Comparison of ENCODE assay signal across 7 cellular contexts in the genomic region with DNA sequence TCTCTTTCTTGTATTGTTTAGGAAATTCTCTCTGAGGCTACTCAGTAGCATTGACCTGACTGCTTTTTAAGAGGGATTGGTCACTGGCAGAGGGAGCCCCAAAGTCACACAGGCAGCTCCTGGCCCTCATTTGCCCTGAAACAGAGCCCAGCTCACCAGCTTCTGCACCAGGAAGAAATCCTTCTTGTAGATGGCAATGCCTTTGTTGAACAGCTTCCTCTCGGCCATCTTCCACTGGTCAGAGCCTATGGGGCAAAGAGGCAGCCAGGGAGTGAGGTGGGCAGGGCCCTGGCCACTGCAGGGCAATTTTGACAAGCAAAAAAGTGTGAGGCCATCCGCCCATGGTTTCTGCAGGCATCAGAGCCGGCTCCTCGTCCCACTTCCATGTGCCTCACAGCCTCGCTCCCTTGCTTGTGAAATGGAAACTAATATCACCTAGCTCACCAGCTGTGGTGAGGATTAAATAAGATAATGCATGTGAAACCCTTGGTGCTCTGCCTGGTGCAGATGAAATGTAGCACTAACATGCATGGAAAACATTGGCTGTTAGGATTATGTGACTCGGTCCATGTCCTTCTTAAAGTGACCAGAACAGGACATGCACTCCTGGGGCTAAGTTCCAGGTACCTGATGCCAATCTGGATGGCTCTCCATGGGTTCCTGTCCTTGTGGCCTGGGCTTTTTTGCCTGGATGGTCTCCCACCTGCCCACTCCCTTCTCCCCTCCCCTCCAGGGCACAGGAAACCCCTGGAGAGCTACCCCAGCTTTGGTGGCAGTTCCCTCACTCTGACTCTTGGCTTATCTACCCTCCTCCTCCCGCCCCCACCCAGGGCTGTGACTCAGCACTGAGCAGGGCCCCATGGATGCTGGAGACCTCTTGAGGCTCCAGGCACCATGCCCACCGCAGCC. TPM values are rescaled to one million over a fixed set of nuclear protein-coding genes. Genes with fewer than 3 reads are reported as not detected.
DNase-seq lines count a peak whose midpoint lies in the region; ATAC-seq and TF ChIP-seq lines count a peak whose summit lies in the region.

No MANE protein-coding gene starts in this region.

- TF ChIP-seq EP300 in gastroesophageal sphincter (IDR thresholded peaks at IDR 0.05): no peak

- no peaks in the 10 kb centered on the region for H3K79me1 ChIP-seq in H9 (ENCODE audit: insufficient read depth, low read depth, low read length, poor library complexity, severe bottlenecking)

- no peaks in the 10 kb centered on the region for H3K9me3 Mint-ChIP-seq in H9

- no peaks in the 10 kb centered on the region for H4K20me1 ChIP-seq in H9 (ENCODE audit: control insufficient read depth, insufficient read depth, insufficient read length)

- TF ChIP-seq CTCF in H9 (conservative IDR thresholded peaks at IDR 0.05) (no peak), VCaP (conservative IDR thresholded peaks at IDR 0.05) (no peak), gastroesophageal sphincter (IDR thresholded peaks at IDR 0.05) (no peak)

- H3K27me3 ChIP-seq in H9 (ENCODE audit: insufficient read depth, low read length) (no peaks in the 10 kb centered on the region), gastroesophageal sphincter (no peaks in the 10 kb centered on the region)

- H3T11ph ChIP-seq in H9 (ENCODE audit: low read length): no peak overlapping the region

- no peak overlapping the region for H3K4me3 ChIP-seq in gastroesophageal sphincter

- no peak overlapping the region for H2BK15ac ChIP-seq in H9 (ENCODE audit: low read depth, low read length)

- TF ChIP-seq POLR2A in gastroesophageal sphincter (IDR thresholded peaks at IDR 0.05): no peak

- H4K5ac ChIP-seq in H9 (ENCODE audit: insufficient read length, low read depth, low read length): no peak overlapping the region

- H3K23me2 ChIP-seq in H9 (ENCODE audit: insufficient read length, low read depth, low read length, poor library complexity, severe bottlenecking): no peaks in the 10 kb centered on the region

- H3K36me3 Mint-ChIP-seq in H9 (ENCODE audit: insufficient read depth in 1 of 3, low read depth in 3 of 3): peaks cover 4 to 28% (median 22%) of the 10 kb centered on the region in 3 experiments; a peak in 6 of 7 replicates

- no CpG with 5 or more reads among the region's 8 CpGs for WGBS in H9 (ENCODE audit: extremely low coverage, insufficient read length, low lambda C conversion rate)
- 66 to 80% methylated on average over 1 to 4 of the region's 8 CpGs for WGBS in gastroesophageal sphincter (ENCODE audit: low coverage in 1 of 2), 2 donors

- peaks cover 48 to 50% of the 10 kb centered on the region in 2 experiments for H3K4me1 Mint-ChIP-seq in H9

- H3K27me3 Mint-ChIP-seq in H9 (ENCODE audit: low read depth): no peaks in the 10 kb centered on the region; the same call in 1 of the 2 replicates

- peaks cover 0 to 84% of the 10 kb centered on the region in 2 donors for H3K36me3 ChIP-seq in gastroesophageal sphincter

- no peak overlapping the region for H2BK20ac ChIP-seq in H9 (ENCODE audit: low read depth, low read length, poor library complexity, severe bottlenecking)

- H3K4ac ChIP-seq in H9 (ENCODE audit: low read depth, low read length): no peak overlapping the region

- H3K14ac ChIP-seq in H9 (ENCODE audit: insufficient read depth, low read length): no peak overlapping the region

- no peak overlapping the region for H2BK12ac ChIP-seq in H9 (ENCODE audit: insufficient read length, low read depth, low read length)

- H3K56ac ChIP-seq in H9 (ENCODE audit: insufficient read length, low read depth, low read length): no peak overlapping the region

- H3K18ac ChIP-seq in H9 (ENCODE audit: insufficient read length, low read depth, low read length): no peak overlapping the region

- no peaks in the 10 kb centered on the region for H3K79me2 ChIP-seq in H9 (ENCODE audit: insufficient read depth, low read length)

- H3K4me3 Mint-ChIP-seq in H9: no peak overlapping the region

- no peak overlapping the region for H3K23ac ChIP-seq in H9 (ENCODE audit: insufficient read length, low read depth, low read length)

- H3K9me3 ChIP-seq in H9 (ENCODE audit: control insufficient read depth, low read depth, low read length) (no peaks in the 10 kb centered on the region), gastroesophageal sphincter (no peaks in the 10 kb centered on the region)

- no peak overlapping the region for H4K8ac ChIP-seq in H9 (replicated peaks; ENCODE audit: insufficient read length, low read depth, low read length)

- H3K9ac ChIP-seq in H9 (ENCODE audit: extremely low read depth, insufficient read length, low read length): no peak overlapping the region

- H4K91ac ChIP-seq in H9 (ENCODE audit: insufficient read length, low read depth, low read length): no peak overlapping the region

- DNase-seq in H9 (no peak), hypothalamus (lab: John Stamatoyannopoulos, UW) (no peak)
- no peak for DNase-seq in stimulated activated naive CD8-positive, alpha-beta T cell treated with anti-CD3 and anti-CD28 coated beads, Interleukin-15, Interleukin-2, amounts not matched to agents 100 U/mL and 50 U/mL, for 24 hours
- DNase-seq in effector CD8-positive, alpha-beta T cell (lab: John Stamatoyannopoulos, UW): no peak

- H2AK5ac ChIP-seq in H9 (ENCODE audit: insufficient read length, low read length): no peak overlapping the region

- peak overlapping the region; percentile 44 to 67 (median 51); a peak in 2 of 7 replicates for H3K27ac Mint-ChIP-seq in H9

- no peak for ATAC-seq in gastroesophageal sphincter
- ATAC-seq in stimulated activated naive CD8-positive, alpha-beta T cell treated with anti-CD3 and anti-CD28 coated beads, Interleukin-15, Interleukin-2, amounts not matched to agents 100 U/mL and 50 U/mL, for 24 hours: peak; percentile 42
- ATAC-seq in HG03460 (IDR thresholded peaks at IDR 0.05; ENCODE audit: unreplicated experiment): no peak

- no peak overlapping the region for H3K4me2 ChIP-seq in H9 (ENCODE audit: insufficient read depth, insufficient read length, low read length)

- no peak overlapping the region for H2BK5ac ChIP-seq in H9 (ENCODE audit: insufficient read length, low read length)

- no peak overlapping the region for H2AFZ ChIP-seq in H9 (ENCODE audit: low read length)

- H3K4me1 ChIP-seq in H9 (ENCODE audit: insufficient read depth, low read length) (peaks cover 6% of the 10 kb centered on the region; the same call in 1 of the 2 replicates), gastroesophageal sphincter (peaks cover 5 to 85% (median 52%) of the 10 kb centered on the region in 3 donors)

- no peak overlapping the region for H2BK120ac ChIP-seq in H9 (ENCODE audit: low read depth, low read length, poor library complexity, severe bottlenecking)

- H3K27ac ChIP-seq in H9 (ENCODE audit: insufficient read length, low read depth, low read length): no peak overlapping the region
- peak overlapping the region; percentile 46 for H3K27ac ChIP-seq in VCaP
- peak overlapping the region; percentile 72 to 92 (median 84) for H3K27ac ChIP-seq in gastroesophageal sphincter

RNA-seq across cellular contexts. Expression of a gene that starts 11.2 kb away (rescaled TPM):
- total RNA-seq in H9 (2021) (56.1 and 58.0 TPM in 2 replicates), gastroesophageal sphincter (10 to 100 TPM; 41.7 to 95.2 (median 47.6) TPM)
